8 cellular contexts compared by ENCODE assay signal in genomic region chr3:39150803-39151631, GRCh38. TPM values are rescaled to one million over a fixed set of nuclear protein-coding genes. Genes with fewer than 3 reads are reported as not detected.
A peak's percentile ranks its signal among the peaks of the same experiment; 100 is the strongest.
DNase-seq lines count a peak whose midpoint lies in the region; ATAC-seq, FAIRE-seq and TF ChIP-seq lines count a peak whose summit lies in the region.

No MANE protein-coding gene starts in this region.

- no peaks in the 10 kb centered on the region for H3K27me3 Mint-ChIP-seq in CD8-positive, alpha-beta T cell (ENCODE audit: low read depth)
- peaks cover 2% of the 10 kb centered on the region for H3K27me3 Mint-ChIP-seq in activated CD4-positive, alpha-beta memory T cell treated with anti-CD3 and anti-CD28 coated beads, Interleukin-2, amount 10 ng/mL, durations not matched to agents 7 days and 5 days

- no peak for TF ChIP-seq CTCF in CD8-positive, alpha-beta T cell (IDR thresholded peaks at IDR 0.05)
- TF ChIP-seq CTCF in LNCaP clone FGC (IDR thresholded peaks at IDR 0.05; ENCODE audit: control insufficient read depth, extremely low read depth, insufficient read depth) (no peak), endothelial cell of umbilical vein (IDR thresholded peaks at IDR 0.05; ENCODE audit: extremely low read depth in 1 of 2, insufficient read depth in 1 of 2, low read depth in 1 of 2, low read length in 2 of 2) (no peak)

- BruUV-seq in endothelial cell of umbilical vein (replicated peaks; lab: Mats Ljungman, UMichigan), result TSS peak; percentile 65

- peak overlapping the region; percentile 90 for H3K9ac ChIP-seq in endothelial cell of umbilical vein (replicated peaks; ENCODE audit: extremely low read depth, insufficient read depth, low read length)

- H3K27ac ChIP-seq in CD8-positive, alpha-beta T cell (ENCODE audit: low read depth, low read length), result no peak overlapping the region
- peak overlapping the region; percentile 94 for H3K27ac ChIP-seq in endothelial cell of umbilical vein (ENCODE audit: insufficient read depth, low read depth, low read length)

- no peaks in the 10 kb centered on the region for H3K9me3 Mint-ChIP-seq in CD8-positive, alpha-beta T cell
- no peaks in the 10 kb centered on the region for H3K9me3 Mint-ChIP-seq in activated CD4-positive, alpha-beta memory T cell treated with anti-CD3 and anti-CD28 coated beads, Interleukin-2, amount 10 ng/mL, durations not matched to agents 7 days and 5 days

- POLR2A ChIA-PET in CD8-positive, alpha-beta T cell (lab: Charles Lee), result interaction anchor here (0.7 kb wide), 1 partner anchor 23 kb away, joined by 3 read pairs; no protein-coding TSS in a partner anchor
- POLR2A ChIA-PET in activated CD4-positive, alpha-beta memory T cell treated with anti-CD3 and anti-CD28 coated beads, Interleukin-2, amount 10 ng/mL, durations not matched to agents 7 days and 5 days (lab: Charles Lee), result interaction anchor here (1.0 to 1.8 kb wide), 4 partner anchors 9 to 137 kb away, joined by 3 to 5 read pairs (median 4); no protein-coding TSS in a partner anchor
- POLR2A ChIA-PET in endothelial cell of umbilical vein (lab: Charles Lee), result interaction anchor here (1.5 to 1.7 kb wide), 2 partner anchors 16 to 23 kb away, joined by 3 to 7 read pairs; no protein-coding TSS in a partner anchor

- peak overlapping the region; percentile 69 for H3K4me2 ChIP-seq in endothelial cell of umbilical vein (ENCODE audit: insufficient read depth, low read length)

- no peaks in the 10 kb centered on the region for H3K9me3 ChIP-seq in CD8-positive, alpha-beta T cell (ENCODE audit: low read length)
- H3K9me3 ChIP-seq in endothelial cell of umbilical vein (replicated peaks; ENCODE audit: control insufficient read depth, insufficient read depth, low read length), result no peaks in the 10 kb centered on the region

- peak overlapping the region; percentile 69 for H3K4me3 ChIP-seq in CD8-positive, alpha-beta T cell (ENCODE audit: low read depth, low read length)
- peak overlapping the region; percentile 86 for H3K4me3 ChIP-seq in LNCaP clone FGC (ENCODE audit: low read depth, low read length)
- H3K4me3 ChIP-seq in endothelial cell of umbilical vein (replicated peaks in 1 of 3; ENCODE audit: insufficient read depth in 1 of 3, low read depth in 1 of 3, low read length in 3 of 3), result peak overlapping the region in 2 of 3 experiments; percentile 64 to 96

- peaks cover 52% of the 10 kb centered on the region for H3K79me2 ChIP-seq in endothelial cell of umbilical vein (ENCODE audit: control insufficient read depth, insufficient read depth, low read length)

- H2AFZ ChIP-seq in endothelial cell of umbilical vein (ENCODE audit: low read depth, low read length), result no peak overlapping the region

- H3K4me1 ChIP-seq in CD8-positive, alpha-beta T cell (ENCODE audit: insufficient read depth, low read length), result peaks cover 62% of the 10 kb centered on the region
- peaks cover 59% of the 10 kb centered on the region for H3K4me1 ChIP-seq in endothelial cell of umbilical vein (ENCODE audit: control insufficient read depth, extremely low read depth, insufficient read depth, low read length)

- no peak for ATAC-seq in CD8-positive, alpha-beta T cell
- no peak for ATAC-seq in HG03565 (IDR thresholded peaks at IDR 0.05; ENCODE audit: unreplicated experiment)

- DNase-seq in CD8-positive, alpha-beta T cell, result peak in 3 of 7 experiments; percentile 58 to 73 (median 67)
- DNase-seq in LNCaP clone FGC (ENCODE audit: low read depth) (peak; percentile 62), endothelial cell of umbilical vein (ENCODE audit: low read depth, low spot score) (peak; percentile 95), mesenteric fat pad (ENCODE audit: low spot score) (peak; percentile 94), NCI-H345 treated with DMSO at 0.1 percent for 48 hours (lab: John Stamatoyannopoulos, UW; ENCODE audit: unreplicated experiment) (no peak)
- peak; percentile 54 for DNase-seq in activated CD4-positive, alpha-beta memory T cell treated with anti-CD3 and anti-CD28 coated beads, Interleukin-2, amount 10 ng/mL, durations not matched to agents 7 days and 5 days
- DNase-seq in stimulated activated CD8-positive, alpha-beta memory T cell treated with anti-CD3 and anti-CD28 coated beads, Interleukin-4, amount 100 ng/mL, for 24 hours (ENCODE audit: low read depth), result peak; percentile 66

- CTCF ChIA-PET in CD8-positive, alpha-beta T cell (lab: Charles Lee), result interaction anchor here (0.6 to 2.8 kb wide), 5 partner anchors 25 to 140 kb away, joined by 3 to 9 read pairs (median 4); no protein-coding TSS in a partner anchor
- CTCF ChIA-PET in activated CD4-positive, alpha-beta memory T cell treated with anti-CD3 and anti-CD28 coated beads, Interleukin-2, amount 10 ng/mL, durations not matched to agents 7 days and 5 days (lab: Charles Lee), result interaction anchor here (1.0 to 2.6 kb wide), 3 partner anchors 17 to 140 kb away, joined by 3 to 10 read pairs (median 4); no protein-coding TSS in a partner anchor
- CTCF ChIA-PET in endothelial cell of umbilical vein (lab: Charles Lee), result interaction anchor here (0.6 to 3.3 kb wide), 6 partner anchors 7 to 139 kb away, joined by 3 to 20 read pairs (median 4); no protein-coding TSS in a partner anchor

- H3K9me1 ChIP-seq in endothelial cell of umbilical vein (replicated peaks; ENCODE audit: control insufficient read depth, extremely low read depth, insufficient read depth, low read length), result no peaks in the 10 kb centered on the region

- peaks cover 77% of the 10 kb centered on the region for H3K4me1 Mint-ChIP-seq in CD8-positive, alpha-beta T cell (ENCODE audit: low read depth)
- H3K4me1 Mint-ChIP-seq in activated CD4-positive, alpha-beta memory T cell treated with anti-CD3 and anti-CD28 coated beads, Interleukin-2, amount 10 ng/mL, durations not matched to agents 7 days and 5 days, result peaks cover 77% of the 10 kb centered on the region

- TF ChIP-seq POLR2A in endothelial cell of umbilical vein (IDR thresholded peaks at IDR 0.05; ENCODE audit: low read depth, low read length), result peak; percentile 79

- dilution Hi-C loops in endothelial cell of umbilical vein (cut with MboI; ENCODE audit: extremely low pct_ligation_motif_present, low sequenced_read_pairs), result no loop called here

- no peaks in the 10 kb centered on the region for H3K27me3 ChIP-seq in CD8-positive, alpha-beta T cell (ENCODE audit: insufficient read depth, low read length)
- no peaks in the 10 kb centered on the region for H3K27me3 ChIP-seq in endothelial cell of umbilical vein (ENCODE audit: control insufficient read depth in 2 of 2, insufficient read depth in 2 of 2, low read length in 2 of 2)

- H3K36me3 ChIP-seq in CD8-positive, alpha-beta T cell (ENCODE audit: insufficient read depth, low read length), result peaks cover 5% of the 10 kb centered on the region
- H3K36me3 ChIP-seq in endothelial cell of umbilical vein (ENCODE audit: control insufficient read depth in 2 of 2, extremely low read depth in 1 of 2, insufficient read depth in 2 of 2, low read length in 2 of 2), result peaks cover 3 to 4% of the 10 kb centered on the region in 2 experiments

- intact Hi-C loops in CD8-positive, alpha-beta T cell (cut with DNase I, micrococcal nuclease), result loop anchor here in 1 of 2 experiments (2.0 kb wide), 1 partner anchor 44 kb away; the partner anchor contains the start of genes GORASP1 and TTC21A
- intact Hi-C loops in endothelial cell of umbilical vein (cut with micrococcal nuclease), result loop anchor here (1.0 kb wide), 1 partner anchor 27 kb away; no protein-coding TSS in a partner anchor

- H4K20me1 ChIP-seq in endothelial cell of umbilical vein (replicated peaks; ENCODE audit: control insufficient read depth, extremely low read depth, insufficient read depth, low read length), result no peaks in the 10 kb centered on the region

- H3K4me3 Mint-ChIP-seq in CD8-positive, alpha-beta T cell, result peak overlapping the region; percentile 95
- peak overlapping the region; percentile 98 for H3K4me3 Mint-ChIP-seq in activated CD4-positive, alpha-beta memory T cell treated with anti-CD3 and anti-CD28 coated beads, Interleukin-2, amount 10 ng/mL, durations not matched to agents 7 days and 5 days

- H3K27ac Mint-ChIP-seq in CD8-positive, alpha-beta T cell, result peak overlapping the region; percentile 98
- H3K27ac Mint-ChIP-seq in activated CD4-positive, alpha-beta memory T cell treated with anti-CD3 and anti-CD28 coated beads, Interleukin-2, amount 10 ng/mL, durations not matched to agents 7 days and 5 days, result peak overlapping the region; percentile 98

- H3K36me3 Mint-ChIP-seq in CD8-positive, alpha-beta T cell, result peaks cover 34% of the 10 kb centered on the region
- peaks cover 59% of the 10 kb centered on the region for H3K36me3 Mint-ChIP-seq in activated CD4-positive, alpha-beta memory T cell treated with anti-CD3 and anti-CD28 coated beads, Interleukin-2, amount 10 ng/mL, durations not matched to agents 7 days and 5 days (ENCODE audit: low read depth)

- FAIRE-seq in endothelial cell of umbilical vein (lab: Jason Lieb, UNC), result peak; percentile 99

RNA-seq across cellular contexts. Expression of gene CSRNP1, which starts 2.4 kb away (rescaled TPM):
- total RNA-seq in CD8-positive, alpha-beta T cell, result 100 to 1,000 TPM; 535 TPM
- 10 to 100 TPM; 32.5 to 33.2 TPM for total RNA-seq in activated CD4-positive, alpha-beta memory T cell treated with anti-CD3 and anti-CD28 coated beads, Interleukin-2, amount 10 ng/mL, durations not matched to agents 7 days and 5 days
- 13.2 and 14.9 TPM in 2 replicates for total RNA-seq in endothelial cell of umbilical vein
- 26.5 and 33.7 TPM in 2 replicates for polyA plus RNA-seq in endothelial cell of umbilical vein
- 27.3 and 34.2 TPM in 2 replicates for polyA plus RNA-seq in endothelial cell of umbilical vein (2011; cell fraction: cytosol; rRNA removed)
- 74.3 and 77.1 TPM in 2 replicates for polyA plus RNA-seq in endothelial cell of umbilical vein (2011; cell fraction: nucleus; rRNA removed)
- polyA plus RNA-seq in endothelial cell of umbilical vein (2012), result 18.2 and 22.1 TPM in 2 replicates
- polyA minus RNA-seq in endothelial cell of umbilical vein, result 30.1 and 41.8 TPM in 2 replicates
- 11.6 TPM for polyA minus RNA-seq in endothelial cell of umbilical vein (2011; cell fraction: cytosol; rRNA and poly(A)+ RNA removed)
- polyA minus RNA-seq in endothelial cell of umbilical vein (2011; cell fraction: nucleus; rRNA and poly(A)+ RNA removed), result 46.5 and 58.1 TPM in 2 replicates
- total RNA-seq in mesenteric fat pad, result 130 TPM

RNA-seq across cellular contexts. Expression of gene XIRP1, which starts 41.4 kb away (rescaled TPM):
- not detected for total RNA-seq in CD8-positive, alpha-beta T cell
- under 1 TPM; 0.03 to 0.05 TPM for total RNA-seq in activated CD4-positive, alpha-beta memory T cell treated with anti-CD3 and anti-CD28 coated beads, Interleukin-2, amount 10 ng/mL, durations not matched to agents 7 days and 5 days
- total RNA-seq in endothelial cell of umbilical vein, result not detected in 2 replicates
- not detected in 2 replicates for polyA plus RNA-seq in endothelial cell of umbilical vein
- not detected in 2 replicates for polyA plus RNA-seq in endothelial cell of umbilical vein (2011; cell fraction: cytosol; rRNA removed)
- polyA plus RNA-seq in endothelial cell of umbilical vein (2011; cell fraction: nucleus; rRNA removed), result not detected in 2 replicates
- polyA plus RNA-seq in endothelial cell of umbilical vein (2012), result not detected in 2 replicates
- polyA minus RNA-seq in endothelial cell of umbilical vein, result not detected in 2 replicates
- polyA minus RNA-seq in endothelial cell of umbilical vein (2011; cell fraction: cytosol; rRNA and poly(A)+ RNA removed), result not detected
- not detected in 2 replicates for polyA minus RNA-seq in endothelial cell of umbilical vein (2011; cell fraction: nucleus; rRNA and poly(A)+ RNA removed)
- total RNA-seq in mesenteric fat pad, result 0.10 TPM

RNA-seq across cellular contexts. Expression of gene TTC21A, which starts 43.5 kb away (rescaled TPM):
- total RNA-seq in CD8-positive, alpha-beta T cell, result 1 to 10 TPM; 1.8 to 2.3 TPM
- total RNA-seq in activated CD4-positive, alpha-beta memory T cell treated with anti-CD3 and anti-CD28 coated beads, Interleukin-2, amount 10 ng/mL, durations not matched to agents 7 days and 5 days, result 10 to 100 TPM; 11.2 to 12.1 TPM
- 6.3 and 7.8 TPM in 2 replicates for total RNA-seq in endothelial cell of umbilical vein
- polyA plus RNA-seq in endothelial cell of umbilical vein, result 4.7 and 4.8 TPM in 2 replicates
- polyA plus RNA-seq in endothelial cell of umbilical vein (2011; cell fraction: cytosol; rRNA removed), result 1.8 and 2.6 TPM in 2 replicates
- polyA plus RNA-seq in endothelial cell of umbilical vein (2011; cell fraction: nucleus; rRNA removed), result 37.7 and 45.2 TPM in 2 replicates
- 2.9 and 3.0 TPM in 2 replicates for polyA plus RNA-seq in endothelial cell of umbilical vein (2012)
- polyA minus RNA-seq in endothelial cell of umbilical vein, result 7.2 and 21.0 TPM in 2 replicates
- polyA minus RNA-seq in endothelial cell of umbilical vein (2011; cell fraction: cytosol; rRNA and poly(A)+ RNA removed), result 1.0 TPM
- polyA minus RNA-seq in endothelial cell of umbilical vein (2011; cell fraction: nucleus; rRNA and poly(A)+ RNA removed), result 18.8 and 22.5 TPM in 2 replicates
- 3.1 TPM for total RNA-seq in mesenteric fat pad

RNA-seq across cellular contexts. Expression of gene GORASP1, which starts 43.6 kb away (rescaled TPM):
- 10 to 100 TPM; 13.9 to 20.2 TPM for total RNA-seq in CD8-positive, alpha-beta T cell
- total RNA-seq in activated CD4-positive, alpha-beta memory T cell treated with anti-CD3 and anti-CD28 coated beads, Interleukin-2, amount 10 ng/mL, durations not matched to agents 7 days and 5 days, result 10 to 100 TPM; 52.0 to 53.1 TPM
- total RNA-seq in endothelial cell of umbilical vein, result 68.0 and 74.7 TPM in 2 replicates
- 62.5 and 68.0 TPM in 2 replicates for polyA plus RNA-seq in endothelial cell of umbilical vein
- 44.1 and 52.8 TPM in 2 replicates for polyA plus RNA-seq in endothelial cell of umbilical vein (2011; cell fraction: cytosol; rRNA removed)
- polyA plus RNA-seq in endothelial cell of umbilical vein (2011; cell fraction: nucleus; rRNA removed), result 226 and 257 TPM in 2 replicates
- polyA plus RNA-seq in endothelial cell of umbilical vein (2012), result 45.8 and 53.6 TPM in 2 replicates
- 75.0 and 85.5 TPM in 2 replicates for polyA minus RNA-seq in endothelial cell of umbilical vein
- polyA minus RNA-seq in endothelial cell of umbilical vein (2011; cell fraction: cytosol; rRNA and poly(A)+ RNA removed), result 25.7 TPM
- polyA minus RNA-seq in endothelial cell of umbilical vein (2011; cell fraction: nucleus; rRNA and poly(A)+ RNA removed), result 61.1 and 70.4 TPM in 2 replicates
- total RNA-seq in mesenteric fat pad, result 58.7 TPM
